In genomic region chr17:44539664-44540063, GRCh38 we compare ENCODE assay signal across 1 cellular context.
A peak's percentile ranks its signal among the peaks of the same experiment; 100 is the strongest.
TF ChIP-seq lines count a peak whose summit lies in the region.

No MANE protein-coding gene starts in this region.

TF ChIP-seq in H1, 55 proteins besides CTCF, POLR2A, EP300 and RAD21:
- TF ChIP-seq TEAD4 (IDR thresholded peaks at IDR 0.05; ENCODE audit: low read depth, low read length) (peak; percentile 75; the same call in 1 of the 2 replicates), RFX5 (IDR thresholded peaks at IDR 0.05; ENCODE audit: borderline replicate concordance, low read depth, low read length) (no peak), ASH2L (IDR thresholded peaks at IDR 0.05; ENCODE audit: low read length) (peak; percentile 78), ATF3 (IDR thresholded peaks at IDR 0.05; ENCODE audit: insufficient read depth, low read depth, low read length) (no peak), SIRT6 (IDR thresholded peaks at IDR 0.05; ENCODE audit: low read length) (no peak), CEBPB (IDR thresholded peaks at IDR 0.05; ENCODE audit: low read depth, low read length) (peak; percentile 40; the same call in 1 of the 2 replicates), ZNF274 (IDR thresholded peaks at IDR 0.05; ENCODE audit: borderline replicate concordance, extremely low read depth, low read length) (no peak), YY1 (IDR thresholded peaks at IDR 0.05; ENCODE audit: low read depth, low read length) (peak; percentile 61; the same call in 1 of the 2 replicates), SP1 (IDR thresholded peaks at IDR 0.05; ENCODE audit: low read depth, low read length) (peak; percentile 92), HDAC2 (IDR thresholded peaks at IDR 0.05; ENCODE audit: borderline replicate concordance in 1 of 2, low read depth in 2 of 2, low read length in 2 of 2) (peak; percentile 75 to 85; a peak in 2 of 4 replicates), ATF2 (IDR thresholded peaks at IDR 0.05; ENCODE audit: low read length) (peak; percentile 43; the same call in 1 of the 2 replicates), BRCA1 (IDR thresholded peaks at IDR 0.05; ENCODE audit: low read depth, low read length) (no peak), KDM5A (IDR thresholded peaks at IDR 0.05; ENCODE audit: low read length) (no peak), TCF12 (IDR thresholded peaks at IDR 0.05; ENCODE audit: low read depth, low read length) (peak; percentile 89), USF2 (IDR thresholded peaks at IDR 0.05; ENCODE audit: low read length) (no peak), CTBP2 (IDR thresholded peaks at IDR 0.05; ENCODE audit: borderline replicate concordance, insufficient read depth, insufficient read length, low read length) (peak; percentile 93), GTF2F1 (IDR thresholded peaks at IDR 0.05; ENCODE audit: borderline replicate concordance, low read depth, low read length) (no peak), NANOG (IDR thresholded peaks at IDR 0.05; ENCODE audit: insufficient read depth, low read depth, low read length, poor library complexity, severe bottlenecking) (peak; percentile 85), RXRA (IDR thresholded peaks at IDR 0.05; ENCODE audit: insufficient read depth, low read depth, low read length) (0 out of 2 replicates have a peak, but pooled peaks have one; percentile 1), SP4 (IDR thresholded peaks at IDR 0.05; ENCODE audit: low read length) (0 out of 2 replicates have a peak, but pooled peaks have one; percentile 48), CHD2 (IDR thresholded peaks at IDR 0.05; ENCODE audit: low read length) (peak; percentile 53; the same call in 1 of the 2 replicates), GABPA (IDR thresholded peaks at IDR 0.05; ENCODE audit: borderline replicate concordance, insufficient read depth, low read length) (no peak), PHF8 (conservative IDR thresholded peaks at IDR 0.05; ENCODE audit: low read depth, low read length) (no peak), BACH1 (IDR thresholded peaks at IDR 0.05; ENCODE audit: low read length) (peak; percentile 51; the same call in 1 of the 2 replicates), E2F6 (IDR thresholded peaks at IDR 0.05) (peak; percentile 18; the same call in 1 of the 2 replicates), MAX (IDR thresholded peaks at IDR 0.05) (peak; percentile 70), HDAC6 (IDR thresholded peaks at IDR 0.05; ENCODE audit: low read depth, low read length) (no peak), RNF2 (IDR thresholded peaks at IDR 0.05; ENCODE audit: borderline replicate concordance, low read depth, low read length, missing control alignments, poor library complexity, severe bottlenecking) (no peak), CBX8 (IDR thresholded peaks at IDR 0.05; ENCODE audit: borderline replicate concordance, low read depth, low read length) (no peak), SIX5 (IDR thresholded peaks at IDR 0.05; ENCODE audit: low read depth, low read length) (no peak), FOSL1 (IDR thresholded peaks at IDR 0.05; ENCODE audit: insufficient read depth, low read depth, low read length) (no peak), KDM1A (IDR thresholded peaks at IDR 0.05; ENCODE audit: borderline replicate concordance, low read length) (no peak), SIN3A (conservative IDR thresholded peaks at IDR 0.05 in 1 of 2, IDR thresholded peaks at IDR 0.05 in 1 of 2; ENCODE audit: low read depth in 1 of 2, low read length in 2 of 2) (peak; percentile 88 to 94), TBP (IDR thresholded peaks at IDR 0.05; ENCODE audit: low read depth, low read length) (peak; percentile 34; the same call in 1 of the 2 replicates), POLR2AphosphoS5 (IDR thresholded peaks at IDR 0.05; ENCODE audit: low read depth, low read length) (peak; percentile 66; the same call in 1 of the 2 replicates), RBBP5 (IDR thresholded peaks at IDR 0.05; ENCODE audit: borderline replicate concordance, low read depth, low read length) (peak; percentile 27; the same call in 1 of the 2 replicates), CREB1 (IDR thresholded peaks at IDR 0.05) (no peak), KDM4A (IDR thresholded peaks at IDR 0.05; ENCODE audit: low read depth, low read length, severe bottlenecking) (no peak), POU5F1 (IDR thresholded peaks at IDR 0.05; ENCODE audit: low read depth, low read length) (no peak), JUND (IDR thresholded peaks at IDR 0.05; ENCODE audit: low read length) (0 out of 2 replicates have a peak, but pooled peaks have one; percentile 6), TAF7 (optimal IDR thresholded peaks at IDR 0.05; ENCODE audit: borderline replicate concordance, low read depth, low read length) (no peak)
